9 cellular contexts compared by ENCODE assay signal in the genomic region with DNA sequence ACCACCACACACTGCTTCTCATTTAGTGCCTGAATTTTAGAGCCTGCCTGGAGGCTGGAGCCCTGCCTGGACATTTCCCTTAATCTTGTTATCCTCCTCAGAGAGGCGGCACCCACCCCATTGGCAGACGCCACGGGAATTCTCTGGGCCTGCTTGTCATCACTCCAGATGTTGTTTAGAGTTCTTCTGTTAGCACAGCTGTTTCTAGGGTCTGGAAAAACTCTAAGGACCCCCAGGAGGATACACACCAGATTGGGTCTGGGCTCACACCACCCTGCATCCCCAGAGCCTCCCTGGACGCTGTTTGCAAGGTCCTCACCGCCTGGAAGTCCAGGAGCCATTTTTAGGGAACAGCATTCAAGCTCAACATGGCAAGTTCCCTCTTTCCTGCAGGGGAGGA. TPM values are rescaled to one million over a fixed set of nuclear protein-coding genes. Genes with fewer than 3 reads are reported as not detected.
DNase-seq lines count a peak whose midpoint lies in the region; ATAC-seq and TF ChIP-seq lines count a peak whose summit lies in the region.
"Had no signal": no experiment of that assay in that cellular context is flagged by ENCODE, and none has a peak within 500 bp of the region (broad histone marks: within the 10 kb centered on the region; RNA-seq: fewer than 3 reads in every experiment).

No MANE protein-coding gene starts in this region.

- DNase-seq in OCI-LY7 (ENCODE audit: low spot score) (no peak), fibroblast of gingiva (ENCODE audit: low read depth) (peak; percentile 63), NCI-H2107 (lab: John Stamatoyannopoulos, UW) (no peak), PC-3 (no peak)
- DNase-seq: nephron progenitor cell had no signal

- H3K27ac ChIP-seq in BLaER1 treated with 17β-estradiol and CSF1 and Interleukin-3, amounts not matched to agents 10 nM and 100 nM = peak overlapping the region; percentile 64 to 84 (median 78)
- no peak overlapping the region for H3K27ac ChIP-seq in OCI-LY7 (ENCODE audit: low read depth, low read length, poor library complexity, severe bottlenecking)
- peak overlapping the region; percentile 73 for H3K27ac ChIP-seq in parathyroid adenoma
- no peak overlapping the region for H3K27ac ChIP-seq in PC-3 (ENCODE audit: low read length)

- ATAC-seq in PC-3 (no peak), GM18517 (IDR thresholded peaks at IDR 0.05; ENCODE audit: unreplicated experiment) (no peak), HG02763 (IDR thresholded peaks at IDR 0.05; ENCODE audit: unreplicated experiment) (no peak)

- H3K9me2 ChIP-seq in OCI-LY7 (ENCODE audit: insufficient read depth, low read length) (no peaks in the 10 kb centered on the region), PC-3 (replicated peaks; ENCODE audit: low read length) (no peaks in the 10 kb centered on the region)

- peaks cover 0 to 12% (median 0%) of the 10 kb centered on the region in 11 experiments; a peak in 2 of 22 replicates for H4K20me1 ChIP-seq in BLaER1 treated with 17β-estradiol and CSF1 and Interleukin-3, amounts not matched to agents 10 nM and 100 nM
- no peaks in the 10 kb centered on the region for H4K20me1 ChIP-seq in OCI-LY7 (ENCODE audit: insufficient read depth, low read length)
- no peaks in the 10 kb centered on the region for H4K20me1 ChIP-seq in PC-3 (ENCODE audit: low read length)

- CTCF ChIA-PET in OCI-LY7 (lab: Charles Lee; ENCODE audit: unreplicated experiment) (no interaction called here), PC-3 (lab: Charles Lee) (no interaction called here)

- peaks cover 50 to 67% (median 64%) of the 10 kb centered on the region in 10 experiments for H3K4me1 ChIP-seq in BLaER1 treated with 17β-estradiol and CSF1 and Interleukin-3, amounts not matched to agents 10 nM and 100 nM
- H3K4me1 ChIP-seq in OCI-LY7 (ENCODE audit: insufficient read depth, low read length, poor library complexity, severe bottlenecking) (peaks cover 14% of the 10 kb centered on the region), parathyroid adenoma (no peaks in the 10 kb centered on the region), PC-3 (ENCODE audit: insufficient read depth, low read length) (peaks cover 21% of the 10 kb centered on the region)

- H3K36me3 ChIP-seq in BLaER1 treated with 17β-estradiol and CSF1 and Interleukin-3, amounts not matched to agents 10 nM and 100 nM = peaks cover 16 to 28% (median 23%) of the 10 kb centered on the region in 11 experiments; a peak in 21 of 22 replicates
- no peaks in the 10 kb centered on the region for H3K36me3 ChIP-seq in OCI-LY7 (ENCODE audit: insufficient read depth, low read length)
- H3K36me3 ChIP-seq in parathyroid adenoma (ENCODE audit: control insufficient read depth, insufficient read depth, low read length) = no peaks in the 10 kb centered on the region
- no peaks in the 10 kb centered on the region for H3K36me3 ChIP-seq in PC-3 (ENCODE audit: low read depth, low read length)

- no peaks in the 10 kb centered on the region for H3K27me3 ChIP-seq in BLaER1 treated with 17β-estradiol and CSF1 and Interleukin-3, amounts not matched to agents 10 nM and 100 nM
- H3K27me3 ChIP-seq in parathyroid adenoma (ENCODE audit: control insufficient read depth, insufficient read depth, low read length) (no peaks in the 10 kb centered on the region), PC-3 (ENCODE audit: low read length) (no peaks in the 10 kb centered on the region)

- H3K4me3 ChIP-seq in BLaER1 treated with 17β-estradiol and CSF1 and Interleukin-3, amounts not matched to agents 10 nM and 100 nM = peak overlapping the region; percentile 68 to 80 (median 72)
- peak overlapping the region; percentile 45 for H3K4me3 ChIP-seq in OCI-LY7 (ENCODE audit: low read depth, low read length, poor library complexity, severe bottlenecking)
- peak overlapping the region; percentile 42 for H3K4me3 ChIP-seq in parathyroid adenoma (ENCODE audit: low read depth, low read length)
- no peak overlapping the region for H3K4me3 ChIP-seq in PC-3 (ENCODE audit: low read length)

- H2AFZ ChIP-seq in OCI-LY7 (ENCODE audit: low read length) (peak overlapping the region; percentile 96), parathyroid adenoma (no peak overlapping the region), PC-3 (ENCODE audit: low read length) (no peak overlapping the region)

- no peaks in the 10 kb centered on the region for H3F3A ChIP-seq in PC-3 (ENCODE audit: low read length, unreplicated experiment)

- H3K4me2 ChIP-seq in BLaER1 treated with 17β-estradiol and CSF1 and Interleukin-3, amounts not matched to agents 10 nM and 100 nM = peak overlapping the region; percentile 87 to 99 (median 95)
- peak overlapping the region; percentile 70; the same call in 1 of the 2 replicates for H3K4me2 ChIP-seq in OCI-LY7 (ENCODE audit: low read length)
- H3K4me2 ChIP-seq in parathyroid adenoma (ENCODE audit: low read length) = peak overlapping the region; percentile 14
- no peak overlapping the region for H3K4me2 ChIP-seq in PC-3 (ENCODE audit: low read length)

- H3K79me2 ChIP-seq in OCI-LY7 (ENCODE audit: insufficient read depth, low read depth, low read length) = no peaks in the 10 kb centered on the region
- H3K79me2 ChIP-seq in parathyroid adenoma = no peaks in the 10 kb centered on the region
- H3K79me2 ChIP-seq in PC-3 (ENCODE audit: low read length) = no peaks in the 10 kb centered on the region

- TF ChIP-seq CTCF in OCI-LY7 (conservative IDR thresholded peaks at IDR 0.05; ENCODE audit: low read length) = no peak
- no peak for TF ChIP-seq CTCF in parathyroid adenoma (IDR thresholded peaks at IDR 0.05)
- TF ChIP-seq CTCF in PC-3 (conservative IDR thresholded peaks at IDR 0.05; ENCODE audit: low read depth, low read length) = no peak

- no peaks in the 10 kb centered on the region for H3K9me3 ChIP-seq in BLaER1 treated with 17β-estradiol and CSF1 and Interleukin-3, amounts not matched to agents 10 nM and 100 nM (replicated peaks in 1 of 11)
- H3K9me3 ChIP-seq in OCI-LY7 (ENCODE audit: low read length) (no peaks in the 10 kb centered on the region), parathyroid adenoma (ENCODE audit: control insufficient read depth, low read length) (no peaks in the 10 kb centered on the region), PC-3 (ENCODE audit: low read length) (no peaks in the 10 kb centered on the region)

- intact Hi-C loops in OCI-LY7 (cut with micrococcal nuclease; ENCODE audit: unreplicated experiment) = no loop called here
- intact Hi-C loops in PC-3 (cut with micrococcal nuclease) = no loop called here

- H3K9ac ChIP-seq in BLaER1 treated with 17β-estradiol and CSF1 and Interleukin-3, amounts not matched to agents 10 nM and 100 nM = peak overlapping the region; percentile 72 to 81 (median 79)
- H3K9ac ChIP-seq in parathyroid adenoma (no peak overlapping the region), PC-3 (ENCODE audit: low read length) (no peak overlapping the region)

- BruUV-seq in OCI-LY7 (replicated peaks; lab: Mats Ljungman, UMichigan) (no TSS peak), PC-3 (replicated peaks; lab: Mats Ljungman, UMichigan) (no TSS peak)

- POLR2A ChIA-PET in OCI-LY7 (lab: Charles Lee) (no interaction called here), PC-3 (lab: Charles Lee; ENCODE audit: unreplicated experiment) (no interaction called here)

RNA-seq across cellular contexts. Expression of gene XAF1, which starts 0.6 kb away (rescaled TPM):
- total RNA-seq in OCI-LY7 (2014; rRNA removed; shearing (Covaris generic)) = 0.38 and 0.77 TPM in 2 replicates
- total RNA-seq in OCI-LY7 (2022) (0.46 TPM in 1 of 2 replicates, not detected in the other), PC-3 (2014; rRNA removed) (not detected in 2 replicates)

RNA-seq across cellular contexts. Expression of gene FBXO39, which starts 20.7 kb away (rescaled TPM):
- total RNA-seq in OCI-LY7 (2014; rRNA removed; shearing (Covaris generic)) = not detected in 2 replicates
- total RNA-seq in OCI-LY7 (2022) (not detected in 2 replicates), PC-3 (2014; rRNA removed) (not detected in 2 replicates)

RNA-seq across cellular contexts. Expression of gene SLC13A5, which starts 42.1 kb away (rescaled TPM):
- total RNA-seq in OCI-LY7 (2014; rRNA removed; shearing (Covaris generic)) = not detected in 2 replicates
- not detected in 2 replicates for total RNA-seq in OCI-LY7 (2022)
- not detected in 2 replicates for total RNA-seq in PC-3 (2014; rRNA removed)

Comparison
In these comparisons a context has a peak if more than half of its experiments do, and no peak if none do; other contexts are left out.
1. H3K27ac ChIP-seq: peak in BLaER1 treated with 17β-estradiol and CSF1 and Interleukin-3, amounts not matched to agents 10 nM and 100 nM (11 of 11) and parathyroid adenoma (single experiment); none in OCI-LY7 (single experiment) and PC-3 (single experiment).
2. H3K9ac ChIP-seq: peak in BLaER1 treated with 17β-estradiol and CSF1 and Interleukin-3, amounts not matched to agents 10 nM and 100 nM (11 of 11); none in parathyroid adenoma (single experiment) and PC-3 (single experiment).